8 cellular contexts compared by ENCODE assay signal in genomic region chr6:119249319-119249718, GRCh38.
"Had no signal": no experiment of that assay in that cellular context is flagged by ENCODE, and none has a peak within 500 bp of the region (broad histone marks: within the 10 kb centered on the region; RNA-seq: fewer than 3 reads in every experiment).

No MANE protein-coding gene starts in this region.

- FAIRE-seq: HTR-8/SVneo, K562 had no signal

- H3K27me3 Mint-ChIP-seq: IgD-negative memory B cell had no signal

- H3K4me3 ChIP-seq: K562 had no signal

- H3K4me2 ChIP-seq: KMS-11 had no signal

- H3K27ac ChIP-seq: HL-60, KMS-11 had no signal

- ATAC-seq: K562 had no signal

- H3K27ac Mint-ChIP-seq: IgD-negative memory B cell had no signal

- H3K9ac ChIP-seq: KMS-11 had no signal

- DNase-seq: IMR-90, KBM-7, KG1 had no signal
